Comparison of ENCODE assay signal across 16 cellular contexts in the genomic region with DNA sequence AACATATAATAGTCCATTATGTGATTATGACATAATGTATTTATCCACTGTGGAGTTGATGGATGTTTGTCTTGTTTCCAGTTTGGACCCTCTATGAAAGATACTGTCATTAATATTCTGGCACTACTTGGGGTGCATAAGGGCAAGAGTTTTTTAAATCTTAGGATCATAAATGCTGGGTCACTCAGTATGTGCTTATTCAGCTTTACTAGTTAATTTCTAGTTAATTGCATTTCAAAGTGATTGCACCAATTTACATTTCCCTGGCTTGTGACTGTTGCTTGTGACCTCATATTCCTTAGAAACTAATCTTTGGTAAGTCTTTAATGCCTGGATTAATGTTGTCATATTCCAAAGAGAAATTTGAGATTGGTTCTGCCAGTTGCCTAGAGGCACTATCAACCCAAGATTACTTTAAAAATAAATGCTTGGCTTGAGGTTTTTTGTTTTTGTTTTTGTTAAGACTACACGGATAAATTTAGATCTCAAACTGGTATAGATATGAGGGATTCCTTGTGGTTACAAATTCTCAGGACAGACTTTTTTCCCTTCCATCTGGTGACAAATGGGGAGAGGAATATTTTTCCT.
DNase-seq lines count a peak whose midpoint lies in the region; ATAC-seq and TF ChIP-seq lines count a peak whose summit lies in the region.
"Had no signal": no experiment of that assay in that cellular context is flagged by ENCODE, and none has a peak within 500 bp of the region (broad histone marks: within the 10 kb centered on the region; RNA-seq: fewer than 3 reads in every experiment).

No MANE protein-coding gene starts in this region.

- no peaks in the 10 kb centered on the region for H3K27me3 ChIP-seq in left ventricle myocardium inferior (ENCODE audit: low read depth)

- TF ChIP-seq CTCF in left ventricle myocardium inferior (IDR thresholded peaks at IDR 0.05; ENCODE audit: borderline replicate concordance) = no peak
- no peak for TF ChIP-seq CTCF in CD14-positive monocyte (IDR thresholded peaks at IDR 0.05)

- no peak for ATAC-seq in Right ventricle myocardium inferior

- H3K9me3 Mint-ChIP-seq in CD14-positive monocyte = no peaks in the 10 kb centered on the region

- no peak overlapping the region for H3K4me3 ChIP-seq in left ventricle myocardium inferior

- H3K9me3 ChIP-seq in left ventricle myocardium inferior (replicated peaks) = no peaks in the 10 kb centered on the region

- H3K36me3 ChIP-seq in left ventricle myocardium inferior = no peaks in the 10 kb centered on the region

- H3K27ac ChIP-seq in left ventricle myocardium inferior (replicated peaks) = peak overlapping the region; percentile 88

- no peak overlapping the region for H3K4me3 Mint-ChIP-seq in CD14-positive monocyte
- H3K4me3 Mint-ChIP-seq: CD4-positive, CD25-positive, alpha-beta regulatory T cell had no signal

- no peaks in the 10 kb centered on the region for H3K36me3 Mint-ChIP-seq in CD14-positive monocyte
- H3K36me3 Mint-ChIP-seq: CD4-positive, CD25-positive, alpha-beta regulatory T cell had no signal

- no peak overlapping the region for H3K27ac Mint-ChIP-seq in CD14-positive monocyte
- H3K27ac Mint-ChIP-seq: CD4-positive, CD25-positive, alpha-beta regulatory T cell had no signal

- peaks cover 77% of the 10 kb centered on the region for H3K4me1 ChIP-seq in left ventricle myocardium inferior

- H3K27me3 Mint-ChIP-seq in CD14-positive monocyte (ENCODE audit: low read depth in 3 of 3) = no peaks in the 10 kb centered on the region
- H3K27me3 Mint-ChIP-seq: CD4-positive, CD25-positive, alpha-beta regulatory T cell had no signal

- intact Hi-C loops in left ventricle myocardium inferior (cut with micrococcal nuclease) (no loop called here), Right ventricle myocardium inferior (cut with DNase I) (no loop called here), CD14-positive monocyte (cut with micrococcal nuclease) (loop anchor here in 1 of 2 donors (10.0 kb wide), 1 partner anchor 52 kb away; no protein-coding TSS in a partner anchor)

- peaks cover 14% of the 10 kb centered on the region for H3K4me1 Mint-ChIP-seq in CD14-positive monocyte
- H3K4me1 Mint-ChIP-seq: CD4-positive, CD25-positive, alpha-beta regulatory T cell had no signal

- DNase-seq in left ventricle myocardium inferior (no peak), Right ventricle myocardium inferior (ENCODE audit: missing footprints) (no peak), astrocyte of the hippocampus (ENCODE audit: low read depth, low spot score) (peak; percentile 16), iris pigment epithelial cell (ENCODE audit: low read depth) (peak; percentile 28), RPMI8226 (no peak), cerebellum (ENCODE audit: low spot score) (no peak), KG1 (lab: John Stamatoyannopoulos, UW) (no peak), CD14-positive monocyte (ENCODE audit: low spot score) (no peak)
- DNase-seq: CD4-positive, CD25-positive, alpha-beta regulatory T cell; DMS79 treated with DMSO at 0.1 percent for 48 hours; GDM1; HCEC 1CT; IMR-90; NCI-H1436; NCI-H2029 treated with DMSO at 0.1 percent for 48 hours; NCI-H524 had no signal

Comparison
In these comparisons a context has a peak if more than half of its experiments do, and no peak if none do; other contexts are left out.
1. DNase-seq: peak in astrocyte of the hippocampus (single experiment) and iris pigment epithelial cell (single experiment); none in left ventricle myocardium inferior (single experiment), Right ventricle myocardium inferior (single experiment), RPMI8226 (single experiment), cerebellum (single experiment), KG1 (single experiment) and CD14-positive monocyte (single experiment).